1 cellular context compared by ENCODE assay signal in genomic region chr12:88141425-88141773, GRCh38.
TF ChIP-seq lines count a peak whose summit lies in the region.

No MANE protein-coding gene starts in this region.

TF ChIP-seq in K562, 482 proteins besides CTCF, POLR2A, EP300 and RAD21:
- no peak for TF ChIP-seq LEF1 (IDR thresholded peaks at IDR 0.05)
- no peak for TF ChIP-seq GABPB1 (CRISPR knock-in tag; IDR thresholded peaks at IDR 0.05)
- no peak for TF ChIP-seq ZNF324 (CRISPR knock-in tag; IDR thresholded peaks at IDR 0.05)
- TF ChIP-seq, protein P1, sequence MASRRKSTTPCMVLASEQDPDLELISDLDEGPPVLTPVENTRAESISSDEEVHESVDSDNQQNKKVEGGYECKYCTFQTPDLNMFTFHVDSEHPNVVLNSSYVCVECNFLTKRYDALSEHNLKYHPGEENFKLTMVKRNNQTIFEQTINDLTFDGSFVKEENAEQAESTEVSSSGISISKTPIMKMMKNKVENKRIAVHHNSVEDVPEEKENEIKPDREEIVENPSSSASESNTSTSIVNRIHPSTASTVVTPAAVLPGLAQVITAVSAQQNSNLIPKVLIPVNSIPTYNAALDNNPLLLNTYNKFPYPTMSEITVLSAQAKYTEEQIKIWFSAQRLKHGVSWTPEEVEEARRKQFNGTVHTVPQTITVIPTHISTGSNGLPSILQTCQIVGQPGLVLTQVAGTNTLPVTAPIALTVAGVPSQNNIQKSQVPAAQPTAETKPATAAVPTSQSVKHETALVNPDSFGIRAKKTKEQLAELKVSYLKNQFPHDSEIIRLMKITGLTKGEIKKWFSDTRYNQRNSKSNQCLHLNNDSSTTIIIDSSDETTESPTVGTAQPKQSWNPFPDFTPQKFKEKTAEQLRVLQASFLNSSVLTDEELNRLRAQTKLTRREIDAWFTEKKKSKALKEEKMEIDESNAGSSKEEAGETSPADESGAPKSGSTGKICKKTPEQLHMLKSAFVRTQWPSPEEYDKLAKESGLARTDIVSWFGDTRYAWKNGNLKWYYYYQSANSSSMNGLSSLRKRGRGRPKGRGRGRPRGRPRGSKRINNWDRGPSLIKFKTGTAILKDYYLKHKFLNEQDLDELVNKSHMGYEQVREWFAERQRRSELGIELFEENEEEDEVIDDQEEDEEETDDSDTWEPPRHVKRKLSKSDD (conservative IDR thresholded peaks at IDR 0.05; ENCODE audit: low read length), result no peak
- no peak for TF ChIP-seq CBX8 (IDR thresholded peaks at IDR 0.05; ENCODE audit: borderline replicate concordance, extremely low read depth, low read depth, low read length, poor library complexity, severe bottlenecking)
- peak; percentile 19 for TF ChIP-seq TAF1 (IDR thresholded peaks at IDR 0.05; ENCODE audit: control insufficient read depth, extremely low read depth, insufficient read depth, low read length, severe bottlenecking)
- TF ChIP-seq SMAD1 (IDR thresholded peaks at IDR 0.05; ENCODE audit: low read depth, low read length, partially characterized antibody), result no peak
- 0 out of 4 replicates have a peak, but pooled peaks of 1 of the 2 experiments have one; percentile 26 for TF ChIP-seq TRIM24 (IDR thresholded peaks at IDR 0.05)
- TF ChIP-seq E2F5 (CRISPR knock-in tag; IDR thresholded peaks at IDR 0.05), result no peak
- no peak for TF ChIP-seq SAFB (IDR thresholded peaks at IDR 0.05; ENCODE audit: borderline replicate concordance, low read depth, low read length)
- no peak for TF ChIP-seq PYGO2 (tag; IDR thresholded peaks at IDR 0.05)
- 0 out of 2 replicates have a peak, but pooled peaks have one; percentile 32 for TF ChIP-seq ELF2 (CRISPR knock-in tag; IDR thresholded peaks at IDR 0.05)
- no peak for TF ChIP-seq E2F3 (CRISPR knock-in tag; IDR thresholded peaks at IDR 0.05)
- no peak for TF ChIP-seq NFIX (CRISPR knock-in tag; IDR thresholded peaks at IDR 0.05; ENCODE audit: low read depth)
- no peak for TF ChIP-seq BACH1 (tag; IDR thresholded peaks at IDR 0.05)
TF ChIP-seq in K562: peak in this region for 3.
